In the genomic region with DNA sequence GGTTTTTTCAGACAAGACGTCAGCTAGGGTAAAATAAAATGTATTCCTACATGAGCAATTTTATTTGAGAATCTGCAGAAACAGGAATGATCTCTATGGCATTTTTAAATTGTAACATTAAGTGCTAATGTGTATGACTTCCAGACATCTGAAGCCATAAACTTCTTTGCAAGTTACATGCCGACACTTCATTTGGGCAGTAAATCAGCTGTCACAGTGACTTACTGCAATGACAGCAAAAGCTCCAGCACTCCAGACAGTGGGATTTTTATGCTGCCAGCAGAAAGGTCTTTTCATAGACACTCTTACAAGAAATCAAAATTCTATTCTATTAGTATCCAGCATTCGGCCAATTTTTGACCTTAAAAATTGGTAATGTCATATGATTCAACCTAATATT, we compare ENCODE assay signal across 13 cellular contexts.
DNase-seq lines count a peak whose midpoint lies in the region; ATAC-seq and TF ChIP-seq lines count a peak whose summit lies in the region.
"Had no signal": no experiment of that assay in that cellular context is flagged by ENCODE, and none has a peak within 500 bp of the region (broad histone marks: within the 10 kb centered on the region; RNA-seq: fewer than 3 reads in every experiment).

No MANE protein-coding gene starts in this region.

- TF ChIP-seq CTCF in HFFc6 (IDR thresholded peaks at IDR 0.05) (no peak), osteoblast (IDR thresholded peaks at IDR 0.05; ENCODE audit: extremely low read depth, low read depth, low read length) (no peak), lower lobe of right lung (IDR thresholded peaks at IDR 0.05) (no peak)

- no peak for ATAC-seq in lower lobe of right lung
- ATAC-seq: Right ventricle myocardium inferior had no signal

- H3K4me1 ChIP-seq in osteoblast (ENCODE audit: insufficient read depth, low read length) (peaks cover 21% of the 10 kb centered on the region), lower lobe of right lung (peaks cover 30% of the 10 kb centered on the region)

- H3K36me3 ChIP-seq in osteoblast (ENCODE audit: insufficient read depth, low read length) (no peaks in the 10 kb centered on the region), lower lobe of right lung (no peaks in the 10 kb centered on the region)
- H3K36me3 ChIP-seq: SJSA1 had no signal

- no peaks in the 10 kb centered on the region; the same call in 1 of the 2 replicates for H3K27me3 Mint-ChIP-seq in HFFc6 (ENCODE audit: insufficient read depth)
- no peaks in the 10 kb centered on the region for H3K27me3 Mint-ChIP-seq in dendritic cell treated with granulocyte-macrophage colony-stimulating factor and Interleukin-4, amounts not matched to agents 40 ng/mL and 50 ng/mL, for 4 days
- H3K27me3 Mint-ChIP-seq: CD4-positive, alpha-beta T cell had no signal

- H3K27me3 ChIP-seq in osteoblast (ENCODE audit: insufficient read depth, low read length): no peaks in the 10 kb centered on the region
- H3K27me3 ChIP-seq in lower lobe of right lung (ENCODE audit: low read depth): no peaks in the 10 kb centered on the region
- H3K27me3 ChIP-seq: SJSA1 had no signal

- H3K4me3 Mint-ChIP-seq in HFFc6: peak overlapping the region; percentile 86; the same call in 1 of the 2 replicates
- H3K4me3 Mint-ChIP-seq in dendritic cell treated with granulocyte-macrophage colony-stimulating factor and Interleukin-4, amounts not matched to agents 40 ng/mL and 50 ng/mL, for 4 days: no peak overlapping the region
- H3K4me3 Mint-ChIP-seq: CD4-positive, alpha-beta T cell; H9 had no signal

- intact Hi-C loops in dendritic cell treated with granulocyte-macrophage colony-stimulating factor and Interleukin-4, amounts not matched to agents 40 ng/mL and 50 ng/mL, for 4 days (cut with micrococcal nuclease): loop anchor here (1.0 to 10.0 kb wide), 2 partner anchors 282 to 352 kb away; a partner anchor contains a TSS
- intact Hi-C loops in lower lobe of right lung (cut with DNase I): no loop called here

- H3K27ac ChIP-seq in osteoblast (ENCODE audit: low read depth, low read length): no peak overlapping the region
- H3K27ac ChIP-seq in lower lobe of right lung: no peak overlapping the region
- H3K27ac ChIP-seq: SJSA1 had no signal

- in situ Hi-C loops in G401 (cut with HindIII; ENCODE audit: low sequenced_read_pairs): no loop called here

- H3K4me3 ChIP-seq in osteoblast (ENCODE audit: insufficient read depth, low read length) (no peak overlapping the region), lower lobe of right lung (no peak overlapping the region)
- H3K4me3 ChIP-seq: SJSA1 had no signal

- H3K79me2 ChIP-seq in osteoblast (ENCODE audit: insufficient read depth, low read length): no peaks in the 10 kb centered on the region

- H3K4me1 Mint-ChIP-seq in HFFc6 (ENCODE audit: low read depth): peaks cover 51% of the 10 kb centered on the region
- peaks cover 31% of the 10 kb centered on the region for H3K4me1 Mint-ChIP-seq in dendritic cell treated with granulocyte-macrophage colony-stimulating factor and Interleukin-4, amounts not matched to agents 40 ng/mL and 50 ng/mL, for 4 days (ENCODE audit: low read depth)

- no peaks in the 10 kb centered on the region for H3K36me3 Mint-ChIP-seq in HFFc6 (ENCODE audit: low read depth)
- H3K36me3 Mint-ChIP-seq in dendritic cell treated with granulocyte-macrophage colony-stimulating factor and Interleukin-4, amounts not matched to agents 40 ng/mL and 50 ng/mL, for 4 days (ENCODE audit: low read depth): no peaks in the 10 kb centered on the region

- no peaks in the 10 kb centered on the region for H4K20me1 ChIP-seq in osteoblast (ENCODE audit: insufficient read depth, low read length)

- H3K4me2 ChIP-seq in osteoblast (ENCODE audit: insufficient read depth, low read length): peak overlapping the region; percentile 64

- H3K9me3 ChIP-seq in osteoblast (ENCODE audit: low read depth, low read length) (no peaks in the 10 kb centered on the region), lower lobe of right lung (no peaks in the 10 kb centered on the region)
- H3K9me3 ChIP-seq: SJSA1 had no signal

- peak; percentile 37 for DNase-seq in G401 (ENCODE audit: low spot score)
- no peak for DNase-seq in HFFc6
- DNase-seq in osteoblast (ENCODE audit: insufficient read length, low spot score, missing footprints): no peak
- no peak for DNase-seq in ureter (ENCODE audit: low spot score)
- no peak for DNase-seq in lower lobe of right lung
- no peak for DNase-seq in NCI-H146 (lab: John Stamatoyannopoulos, UW)
- DNase-seq in T-helper 9 cell: no peak
- DNase-seq: NCI-H1436 treated with DMSO at 0.1 percent for 48 hours had no signal

- H2AFZ ChIP-seq in osteoblast (ENCODE audit: low read length): no peak overlapping the region

- H3K27ac Mint-ChIP-seq in HFFc6: peak overlapping the region; percentile 100
- H3K27ac Mint-ChIP-seq in dendritic cell treated with granulocyte-macrophage colony-stimulating factor and Interleukin-4, amounts not matched to agents 40 ng/mL and 50 ng/mL, for 4 days: peak overlapping the region; percentile 80
- H3K27ac Mint-ChIP-seq: CD4-positive, alpha-beta T cell; H9 had no signal

- H3K9me3 Mint-ChIP-seq in HFFc6: no peaks in the 10 kb centered on the region
- H3K9me3 Mint-ChIP-seq in dendritic cell treated with granulocyte-macrophage colony-stimulating factor and Interleukin-4, amounts not matched to agents 40 ng/mL and 50 ng/mL, for 4 days: no peaks in the 10 kb centered on the region
- H3K9me3 Mint-ChIP-seq: CD4-positive, alpha-beta T cell; H9 had no signal
